In the genomic region with DNA sequence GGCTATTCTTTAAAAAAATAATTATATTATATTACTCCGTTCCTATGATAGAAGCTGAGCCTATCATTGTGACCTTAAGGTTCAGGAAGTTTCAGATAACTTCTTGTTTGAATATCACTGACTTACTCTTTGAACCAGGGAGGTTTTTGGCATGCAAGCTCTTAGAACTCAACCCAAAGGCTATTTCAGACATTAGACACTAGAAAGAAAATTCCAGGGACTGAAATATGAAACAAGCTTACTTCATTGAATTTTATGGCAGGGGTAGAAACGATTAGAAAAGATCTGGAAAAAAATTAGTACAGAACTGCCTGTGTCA, we compare ENCODE assay signal across 11 cellular contexts.
DNase-seq lines count a peak whose midpoint lies in the region; ATAC-seq, FAIRE-seq and TF ChIP-seq lines count a peak whose summit lies in the region.
"Had no signal": no experiment of that assay in that cellular context is flagged by ENCODE, and none has a peak within 500 bp of the region (broad histone marks: within the 10 kb centered on the region; RNA-seq: fewer than 3 reads in every experiment).

No MANE protein-coding gene starts in this region.

- no peak overlapping the region for H3K9ac ChIP-seq in adipocyte (ENCODE audit: low read length)
- H3K9ac ChIP-seq: GM23248 had no signal

- H3K4me3 ChIP-seq in adipocyte (ENCODE audit: low read length): no peak overlapping the region
- peak overlapping the region in 1 of 3 donors; percentile 10 for H3K4me3 ChIP-seq in right lobe of liver
- no peak overlapping the region for H3K4me3 ChIP-seq in small intestine (ENCODE audit: low read depth in 1 of 2, low read length in 2 of 2)
- H3K4me3 ChIP-seq in stomach: no peak overlapping the region
- H3K4me3 ChIP-seq: GM23248 had no signal

- peaks cover 10% of the 10 kb centered on the region for H3K4me1 ChIP-seq in adipocyte (ENCODE audit: control insufficient read depth, insufficient read depth, low read length)
- peaks cover 0 to 21% (median 8%) of the 10 kb centered on the region in 4 donors for H3K4me1 ChIP-seq in right lobe of liver
- no peaks in the 10 kb centered on the region for H3K4me1 ChIP-seq in small intestine (ENCODE audit: control insufficient read depth in 2 of 2, insufficient read depth in 1 of 2, low read depth in 1 of 2, low read length in 1 of 2)
- H3K4me1 ChIP-seq in stomach: peaks cover 0 to 10% (median 0%) of the 10 kb centered on the region in 4 donors

- H3K9me3 ChIP-seq in adipocyte (ENCODE audit: control insufficient read depth, low read length): no peaks in the 10 kb centered on the region
- no peaks in the 10 kb centered on the region for H3K9me3 ChIP-seq in right lobe of liver
- H3K9me3 ChIP-seq in small intestine (ENCODE audit: control insufficient read depth, low read depth): no peaks in the 10 kb centered on the region
- H3K9me3 ChIP-seq in stomach: no peaks in the 10 kb centered on the region

- TF ChIP-seq EP300 in stomach (IDR thresholded peaks at IDR 0.05): no peak

- intact Hi-C loops in right lobe of liver (cut with DNase I): no loop called here
- intact Hi-C loops in stomach (cut with DNase I; ENCODE audit: low total_unique reads): no loop called here
- intact Hi-C loops in sciatic nerve (cut with DNase I): loop anchor here (10.0 kb wide), 1 partner anchor 309 kb away; no protein-coding TSS in a partner anchor

- no peaks in the 10 kb centered on the region for H3K27me3 ChIP-seq in adipocyte (replicated peaks; ENCODE audit: control insufficient read depth, insufficient read depth, low read length)
- no peaks in the 10 kb centered on the region for H3K27me3 ChIP-seq in right lobe of liver
- H3K27me3 ChIP-seq in small intestine (ENCODE audit: control insufficient read depth in 2 of 2, insufficient read depth in 2 of 2, low read length in 2 of 2): no peaks in the 10 kb centered on the region
- H3K27me3 ChIP-seq in stomach: no peaks in the 10 kb centered on the region

- ATAC-seq in left lobe of liver (peak; percentile 76), right lobe of liver (peak; percentile 61 to 77 (median 66)), GM19452 (IDR thresholded peaks at IDR 0.05; ENCODE audit: unreplicated experiment) (no peak), sciatic nerve (no peak)

- TF ChIP-seq CTCF in right lobe of liver (IDR thresholded peaks at IDR 0.05): no peak
- no peak for TF ChIP-seq CTCF in stomach (IDR thresholded peaks at IDR 0.05)

- no peak for FAIRE-seq in small intestine (lab: Jason Lieb, UNC)

- TF ChIP-seq POLR2A in right lobe of liver (IDR thresholded peaks at IDR 0.05) (no peak), stomach (IDR thresholded peaks at IDR 0.05) (no peak)

- 19% methylated on average over 2 of the region's 2 CpGs for WGBS in right lobe of liver (ENCODE audit: insufficient coverage, low coverage, low lambda C conversion rate, missing lambda C conversion rate)
- 10 to 63% (median 35%) methylated on average over 2 of the region's 2 CpGs for WGBS in small intestine, 3 donors
- WGBS in stomach, 5 donors: 47 to 64% (median 52%) methylated on average over 2 of the region's 2 CpGs

- no peak overlapping the region for H3K27ac ChIP-seq in right lobe of liver
- no peak overlapping the region for H3K27ac ChIP-seq in small intestine (ENCODE audit: low read depth in 1 of 2, low read length in 1 of 2)
- no peak overlapping the region for H3K27ac ChIP-seq in stomach
- H3K27ac ChIP-seq: GM23248 had no signal

- H3K36me3 ChIP-seq in adipocyte (ENCODE audit: control insufficient read depth, insufficient read depth, low read length, severe bottlenecking): no peaks in the 10 kb centered on the region
- H3K36me3 ChIP-seq in right lobe of liver: no peaks in the 10 kb centered on the region
- peaks cover 0 to 3% of the 10 kb centered on the region in 2 donors for H3K36me3 ChIP-seq in small intestine (ENCODE audit: control insufficient read depth in 2 of 2, insufficient read depth in 2 of 2, low read length in 2 of 2)
- peaks cover 0 to 9% (median 3%) of the 10 kb centered on the region in 4 donors for H3K36me3 ChIP-seq in stomach

- DNase-seq in adipocyte (ENCODE audit: low read depth) (peak; percentile 4), left lobe of liver (ENCODE audit: low spot score) (no peak), right lobe of liver (no peak), small intestine (peak; percentile 31), stomach (no peak), sciatic nerve (ENCODE audit: low spot score) (no peak)
- DNase-seq: DMS79 treated with DMSO at 0.1 percent for 48 hours, GF-D8, H7 had no signal

Comparison
In these comparisons a context has a peak if more than half of its experiments do, and no peak if none do; other contexts are left out.
1. DNase-seq: peak in adipocyte (single experiment) and small intestine (single experiment); none in left lobe of liver (single experiment), right lobe of liver (0 of 3), stomach (single experiment) and sciatic nerve (single experiment).
2. ATAC-seq: peak in left lobe of liver (single experiment) and right lobe of liver (4 of 4); none in GM19452 (single experiment) and sciatic nerve (single experiment).